9 cellular contexts compared by ENCODE assay signal in the genomic region with DNA sequence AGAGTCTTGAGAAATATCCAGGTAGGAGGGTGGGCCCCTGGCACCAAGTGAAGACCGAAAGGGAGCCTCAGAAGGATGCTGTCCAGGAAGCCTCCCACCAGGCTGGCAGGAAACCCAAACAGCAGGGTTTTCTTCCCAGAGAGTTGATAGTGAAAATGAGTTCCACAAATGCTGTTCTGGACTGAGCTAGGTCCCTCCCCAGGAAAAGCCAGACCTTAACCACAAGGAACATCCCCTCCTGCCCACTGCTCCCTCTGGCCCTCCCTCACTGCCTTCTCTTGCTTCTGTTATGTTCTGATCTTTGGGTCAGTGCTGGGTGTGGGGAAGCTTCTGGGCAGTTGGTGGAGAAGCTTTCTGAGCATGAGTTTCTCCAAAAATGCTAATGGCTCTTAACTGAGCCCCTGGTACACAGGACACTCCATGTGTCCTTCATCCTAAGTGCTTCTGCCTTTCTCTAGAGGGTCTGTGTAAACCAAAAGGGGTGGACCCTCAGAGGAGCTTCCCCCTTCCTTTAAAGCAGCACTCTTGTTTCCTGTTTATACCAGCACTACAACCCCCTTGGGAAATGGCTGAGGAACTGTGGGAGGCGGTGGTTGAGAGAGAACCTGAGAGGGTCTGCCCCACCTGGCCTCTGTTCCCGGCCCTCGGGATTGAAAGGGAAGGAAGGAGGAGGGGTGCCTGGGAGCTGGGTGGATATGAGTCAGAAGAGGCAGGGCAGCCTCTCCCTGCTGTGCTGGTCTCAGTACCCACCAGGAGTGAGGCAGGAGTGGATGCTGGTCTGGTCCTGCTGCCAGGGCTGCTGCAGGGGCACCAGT. TPM values are rescaled to one million over a fixed set of nuclear protein-coding genes. Genes with fewer than 3 reads are reported as not detected.
A peak's percentile ranks its signal among the peaks of the same experiment; 100 is the strongest.
DNase-seq lines count a peak whose midpoint lies in the region; ATAC-seq and TF ChIP-seq lines count a peak whose summit lies in the region.
"Had no signal": no experiment of that assay in that cellular context is flagged by ENCODE, and none has a peak within 500 bp of the region (broad histone marks: within the 10 kb centered on the region; RNA-seq: fewer than 3 reads in every experiment).

No MANE protein-coding gene starts in this region.

- peaks cover 78% of the 10 kb centered on the region for H3K4me1 Mint-ChIP-seq in CD4-positive, alpha-beta T cell (ENCODE audit: low read depth)
- peaks cover 64% of the 10 kb centered on the region for H3K4me1 Mint-ChIP-seq in activated CD4-positive, alpha-beta memory T cell treated with anti-CD3 and anti-CD28 coated beads for 36 hours (ENCODE audit: low read depth)

- no peaks in the 10 kb centered on the region for H3K27me3 ChIP-seq in CD4-positive, alpha-beta T cell (ENCODE audit: control insufficient read depth, insufficient read depth, low read length)
- no peaks in the 10 kb centered on the region for H3K27me3 ChIP-seq in iPS-15b (ENCODE audit: control insufficient read depth, insufficient read depth, low read length)
- H3K27me3 ChIP-seq in upper lobe of right lung = no peaks in the 10 kb centered on the region

- no peak overlapping the region for H3K27ac ChIP-seq in CD4-positive, alpha-beta T cell (ENCODE audit: low read depth, low read length)
- H3K27ac ChIP-seq in upper lobe of right lung = peak overlapping the region; percentile 58

- no peaks in the 10 kb centered on the region for H3K9me3 ChIP-seq in CD4-positive, alpha-beta T cell (ENCODE audit: control insufficient read depth, low read length)
- H3K9me3 ChIP-seq in iPS-15b (ENCODE audit: control insufficient read depth, insufficient read depth, low read length) = no peaks in the 10 kb centered on the region
- H3K9me3 ChIP-seq in upper lobe of right lung = no peaks in the 10 kb centered on the region
- H3K9me3 ChIP-seq: HAP-1 had no signal

- no peaks in the 10 kb centered on the region for H3K9me3 Mint-ChIP-seq in CD4-positive, alpha-beta T cell
- H3K9me3 Mint-ChIP-seq in activated CD4-positive, alpha-beta memory T cell treated with anti-CD3 and anti-CD28 coated beads for 36 hours = no peaks in the 10 kb centered on the region

- intact Hi-C loops in CD4-positive, alpha-beta T cell (cut with DNase I, micrococcal nuclease) = no loop called here
- intact Hi-C loops in activated CD4-positive, alpha-beta memory T cell treated with anti-CD3 and anti-CD28 coated beads for 36 hours (cut with micrococcal nuclease) = no loop called here
- intact Hi-C loops in upper lobe of right lung (cut with DNase I) = no loop called here

- no peak overlapping the region for H3K4me3 ChIP-seq in iPS-15b (ENCODE audit: low read depth, low read length)
- no peak overlapping the region for H3K4me3 ChIP-seq in upper lobe of right lung
- H3K4me3 ChIP-seq: HAP-1 had no signal

- POLR2A ChIA-PET in CD4-positive, alpha-beta T cell (lab: Charles Lee) = interaction anchor here (2.2 kb wide), 1 partner anchor 42 kb away, joined by 11 read pairs; the partner anchor contains the start of gene CDS2
- POLR2A ChIA-PET in activated CD4-positive, alpha-beta memory T cell treated with anti-CD3 and anti-CD28 coated beads for 36 hours (lab: Charles Lee) = no interaction called here

- CTCF ChIA-PET in CD4-positive, alpha-beta T cell (lab: Charles Lee) = interaction anchor here (1.5 kb wide), 1 partner anchor 67 kb away, joined by 3 read pairs; no protein-coding TSS in a partner anchor
- CTCF ChIA-PET in activated CD4-positive, alpha-beta memory T cell treated with anti-CD3 and anti-CD28 coated beads for 36 hours (lab: Charles Lee) = interaction anchor here (0.8 to 2.0 kb wide), 4 partner anchors 23 to 54 kb away, joined by 3 to 11 read pairs (median 6); partner anchors contain the start of gene CDS2

- peak overlapping the region; percentile 84 for H3K27ac Mint-ChIP-seq in CD4-positive, alpha-beta T cell
- H3K27ac Mint-ChIP-seq in activated CD4-positive, alpha-beta memory T cell treated with anti-CD3 and anti-CD28 coated beads for 36 hours = peak overlapping the region; percentile 25

- peak overlapping the region; percentile 10 for H3K9ac ChIP-seq in iPS-15b (ENCODE audit: low read depth, low read length)

- peak overlapping the region; percentile 70 for H3K4me3 Mint-ChIP-seq in CD4-positive, alpha-beta T cell
- H3K4me3 Mint-ChIP-seq in activated CD4-positive, alpha-beta memory T cell treated with anti-CD3 and anti-CD28 coated beads for 36 hours = no peak overlapping the region

- H3K27me3 Mint-ChIP-seq in CD4-positive, alpha-beta T cell = no peaks in the 10 kb centered on the region
- no peaks in the 10 kb centered on the region for H3K27me3 Mint-ChIP-seq in activated CD4-positive, alpha-beta memory T cell treated with anti-CD3 and anti-CD28 coated beads for 36 hours

- TF ChIP-seq CTCF in CD4-positive, alpha-beta T cell (IDR thresholded peaks at IDR 0.05) = no peak
- TF ChIP-seq CTCF in upper lobe of right lung (IDR thresholded peaks at IDR 0.05) = no peak

- H3K36me3 Mint-ChIP-seq in CD4-positive, alpha-beta T cell (ENCODE audit: low read depth) = peaks cover 23% of the 10 kb centered on the region
- H3K36me3 Mint-ChIP-seq in activated CD4-positive, alpha-beta memory T cell treated with anti-CD3 and anti-CD28 coated beads for 36 hours = no peaks in the 10 kb centered on the region

- DNase-seq in CD4-positive, alpha-beta T cell = no peak
- DNase-seq in Kasumi-1 (lab: John Stamatoyannopoulos, UW) (peak; percentile 69 to 75), upper lobe of right lung (no peak), HuH-7 (ENCODE audit: low spot score) (no peak), DMS114 treated with DMSO at 0.1 percent for 48 hours (lab: John Stamatoyannopoulos, UW; ENCODE audit: unreplicated experiment) (no peak)
- no peak for DNase-seq in activated CD4-positive, alpha-beta memory T cell treated with anti-CD3 and anti-CD28 coated beads for 36 hours
- DNase-seq in stimulated activated naive CD4-positive, alpha-beta T cell treated with Interleukin-2 at 50 U/mL for 16 hours (lab: John Stamatoyannopoulos, UW) = no peak

- H3K4me1 ChIP-seq in iPS-15b (ENCODE audit: control insufficient read depth, insufficient read depth, low read length) = peaks cover 14% of the 10 kb centered on the region
- H3K4me1 ChIP-seq in upper lobe of right lung = peaks cover 61% of the 10 kb centered on the region
- H3K4me1 ChIP-seq: HAP-1 had no signal

- ATAC-seq in CD4-positive, alpha-beta T cell (ENCODE audit: poor library complexity) = no peak
- peak; percentile 63 for ATAC-seq in upper lobe of right lung

- H3K36me3 ChIP-seq in iPS-15b (ENCODE audit: control insufficient read depth, insufficient read depth, low read length) = peaks cover 2% of the 10 kb centered on the region
- no peaks in the 10 kb centered on the region for H3K36me3 ChIP-seq in upper lobe of right lung
- H3K36me3 ChIP-seq: HAP-1 had no signal

RNA-seq across cellular contexts. Expression of gene CDS2, which starts 42.0 kb away (rescaled TPM):
- 10 to 100 TPM; 62.4 to 65.0 TPM for total RNA-seq in CD4-positive, alpha-beta T cell
- 10 to 100 TPM; 46.5 to 47.4 TPM for total RNA-seq in activated CD4-positive, alpha-beta memory T cell treated with anti-CD3 and anti-CD28 coated beads for 36 hours
- 65.0 TPM for total RNA-seq in upper lobe of right lung

RNA-seq across cellular contexts. Expression of gene PCNA, which starts 49.0 kb away (rescaled TPM):
- 10 to 100 TPM; 32.6 to 33.0 TPM for total RNA-seq in CD4-positive, alpha-beta T cell
- 100 to 1,000 TPM; 554 to 560 TPM for total RNA-seq in activated CD4-positive, alpha-beta memory T cell treated with anti-CD3 and anti-CD28 coated beads for 36 hours
- total RNA-seq in upper lobe of right lung = 44.3 TPM

RNA-seq across cellular contexts. Expression of gene TMEM230, which starts 55.9 kb away (rescaled TPM):
- total RNA-seq in CD4-positive, alpha-beta T cell = 10 to 100 TPM; 22.6 to 27.1 TPM
- 10 to 100 TPM; 75.5 to 77.1 TPM for total RNA-seq in activated CD4-positive, alpha-beta memory T cell treated with anti-CD3 and anti-CD28 coated beads for 36 hours
- total RNA-seq in upper lobe of right lung = 105 TPM

Comparison
In these comparisons a context has a peak if more than half of its experiments do, and no peak if none do; other contexts are left out.
1. DNase-seq: peak in Kasumi-1 (2 of 2); none in CD4-positive, alpha-beta T cell (0 of 10), activated CD4-positive, alpha-beta memory T cell treated with anti-CD3 and anti-CD28 coated beads for 36 hours (single experiment), upper lobe of right lung (single experiment), stimulated activated naive CD4-positive, alpha-beta T cell treated with Interleukin-2 at 50 U/mL for 16 hours (single experiment), HuH-7 (single experiment) and DMS114 treated with DMSO at 0.1 percent for 48 hours (single experiment).
2. RNA of gene PCNA, which starts 49.0 kb away (total RNA-seq): 554 to 560 TPM in activated CD4-positive, alpha-beta memory T cell treated with anti-CD3 and anti-CD28 coated beads for 36 hours; 44.3 TPM in upper lobe of right lung (single experiment) and 32.6 to 33.0 TPM in CD4-positive, alpha-beta T cell; every median in the first group is over 10 times any median in the second.